18 cellular contexts compared by ENCODE assay signal in the genomic region with DNA sequence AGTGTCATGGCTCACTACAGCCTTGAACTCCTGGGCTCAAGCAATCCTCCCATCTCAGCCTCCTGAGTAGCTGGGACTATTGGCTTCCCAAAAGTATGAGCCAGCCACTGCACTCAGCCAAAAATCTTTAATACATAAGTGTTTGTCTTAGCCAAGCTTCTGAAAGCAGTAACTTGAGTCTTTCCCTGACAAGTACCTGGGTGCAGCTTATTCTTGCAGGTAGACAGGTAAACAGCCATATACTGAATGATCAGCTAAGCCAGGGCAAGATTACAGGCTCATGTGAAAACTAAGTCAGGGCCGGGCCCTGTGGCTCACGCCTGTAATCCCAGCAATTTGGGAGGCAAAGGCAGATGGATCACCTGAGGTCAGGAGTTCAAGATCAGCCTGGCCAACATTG.
"Had no signal": no experiment of that assay in that cellular context is flagged by ENCODE, and none has a peak within 500 bp of the region (broad histone marks: within the 10 kb centered on the region; RNA-seq: fewer than 3 reads in every experiment).

No MANE protein-coding gene starts in this region.

- ATAC-seq: left cardiac atrium; natural killer cell; right cardiac atrium; stimulated activated naive CD8-positive, alpha-beta T cell treated with anti-CD3 and anti-CD28 coated beads, Interleukin-15, Interleukin-2, amounts not matched to agents 100 U/mL and 50 U/mL, for 24 hours had no signal

- H3K27ac ChIP-seq: esophagus squamous epithelium, hepatocyte, suprapubic skin, tibial artery had no signal

- H3K9me3 ChIP-seq: esophagus squamous epithelium, suprapubic skin, tibial artery had no signal

- H3K27me3 ChIP-seq: esophagus squamous epithelium, hepatocyte, suprapubic skin, tibial artery had no signal

- H3K9me3 Mint-ChIP-seq: mesothelial cell of epicardium, natural killer cell, neural crest cell had no signal

- H3K4me2 ChIP-seq: hepatocyte had no signal

- FAIRE-seq: colon, kidney, small intestine had no signal

- H3K4me3 ChIP-seq: esophagus squamous epithelium, hepatocyte, suprapubic skin, tibial artery had no signal

- H2AFZ ChIP-seq: hepatocyte had no signal

- H3K4me1 ChIP-seq: suprapubic skin had no signal

- H3K4me1 Mint-ChIP-seq: mesothelial cell of epicardium had no signal

- H3K27ac Mint-ChIP-seq: mesothelial cell of epicardium, natural killer cell had no signal

- H3K4me3 Mint-ChIP-seq: mesothelial cell of epicardium, natural killer cell had no signal

- DNase-seq: dermis blood vessel endothelial cell; esophagus squamous epithelium; foreskin fibroblast; head of caudate nucleus; kidney; left cardiac atrium; mammary epithelial cell; natural killer cell; small intestine; stimulated activated CD4-positive, alpha-beta T cell treated with anti-CD3 and anti-CD28 coated beads, Interleukin-12 subunit alpha, Interleukin-12 subunit beta, amount 100 ng/mL, for 4 hours; stimulated activated naive CD8-positive, alpha-beta T cell treated with anti-CD3 and anti-CD28 coated beads, Interleukin-15, Interleukin-2, amounts not matched to agents 100 U/mL and 50 U/mL, for 24 hours; tibial artery had no signal
